In genomic region chr4:69250884-69251283, GRCh38 we compare ENCODE assay signal across 4 cellular contexts. TPM values are rescaled to one million over a fixed set of nuclear protein-coding genes. Genes with fewer than 3 reads are reported as not detected.
"Had no signal": no experiment of that assay in that cellular context is flagged by ENCODE, and none has a peak within 500 bp of the region (broad histone marks: within the 10 kb centered on the region; RNA-seq: fewer than 3 reads in every experiment).

No MANE protein-coding gene starts in this region.

RNA-seq across cellular contexts. Expression of gene UGT2B28, which starts 29.4 kb away (rescaled TPM):
- total RNA-seq: LHCN-M2, M059J, MCF 10A, NCI-H460 had no signal

RNA-seq across cellular contexts. Expression of gene UGT2B11, which starts 36.3 kb away (rescaled TPM):
- total RNA-seq: LHCN-M2, M059J, MCF 10A, NCI-H460 had no signal
